ENCODE assay signal across 9 cellular contexts in genomic region chr19:40280608-40281221, GRCh38. TPM values are rescaled to one million over a fixed set of nuclear protein-coding genes. Genes with fewer than 3 reads are reported as not detected.
DNase-seq lines count a peak whose midpoint lies in the region; ATAC-seq, FAIRE-seq and TF ChIP-seq lines count a peak whose summit lies in the region.
"Had no signal": no experiment of that assay in that cellular context is flagged by ENCODE, and none has a peak within 500 bp of the region (broad histone marks: within the 10 kb centered on the region; RNA-seq: fewer than 3 reads in every experiment).

No MANE protein-coding gene starts in this region.

- peak; percentile 80 for ATAC-seq in left colon
- ATAC-seq in stimulated activated naive B cell treated with anti-CD40 and anti-IgM and Interleukin-4, amounts not matched to agents 10 μg/mL and 1 μg/mL and 100 μg/mL, for 72 hours (replicated peaks): no peak
- ATAC-seq: HCT116 had no signal

- peaks cover 65 to 90% of the 10 kb centered on the region in 2 donors for H3K4me1 Mint-ChIP-seq in stimulated activated naive B cell treated with anti-CD40 and anti-IgM and Interleukin-4, amounts not matched to agents 10 μg/mL and 1 μg/mL and 100 μg/mL, for 72 hours

- TF ChIP-seq EP300 in Ishikawa (IDR thresholded peaks at IDR 0.05; ENCODE audit: borderline replicate concordance): no peak

- no peaks in the 10 kb centered on the region for H3K9me3 Mint-ChIP-seq in stimulated activated naive B cell treated with anti-CD40 and anti-IgM and Interleukin-4, amounts not matched to agents 10 μg/mL and 1 μg/mL and 100 μg/mL, for 72 hours

- TF ChIP-seq RAD21 in Ishikawa (IDR thresholded peaks at IDR 0.05; ENCODE audit: low read depth): no peak

- H3K27ac ChIP-seq in angular gyrus (ENCODE audit: low read depth, low read length): peak overlapping the region; percentile 70

- intact Hi-C loops in left colon (cut with DNase I, micrococcal nuclease): no loop called here

- peak overlapping the region; percentile 95 for H3K27ac Mint-ChIP-seq in stimulated activated naive B cell treated with anti-CD40 and anti-IgM and Interleukin-4, amounts not matched to agents 10 μg/mL and 1 μg/mL and 100 μg/mL, for 72 hours

- peak; percentile 78 to 94 for DNase-seq in left colon
- DNase-seq in stimulated activated naive B cell treated with anti-CD40 and anti-IgM and Interleukin-4, amounts not matched to agents 10 μg/mL and 1 μg/mL and 100 μg/mL, for 72 hours: no peak
- no peak for DNase-seq in hippocampal formation (lab: John Stamatoyannopoulos, UW)
- DNase-seq in frontal cortex (ENCODE audit: low spot score in 2 of 2): no peak
- DNase-seq in GM19239 (ENCODE audit: insufficient read length, low spot score): no peak
- DNase-seq in NCI-H748 (lab: John Stamatoyannopoulos, UW; ENCODE audit: unreplicated experiment): no peak

- H3K4me3 Mint-ChIP-seq in stimulated activated naive B cell treated with anti-CD40 and anti-IgM and Interleukin-4, amounts not matched to agents 10 μg/mL and 1 μg/mL and 100 μg/mL, for 72 hours: peak overlapping the region; percentile 55 to 68

- H3K36me3 Mint-ChIP-seq in stimulated activated naive B cell treated with anti-CD40 and anti-IgM and Interleukin-4, amounts not matched to agents 10 μg/mL and 1 μg/mL and 100 μg/mL, for 72 hours: peaks cover 4 to 30% of the 10 kb centered on the region in 2 donors

- no peaks in the 10 kb centered on the region for H3K27me3 Mint-ChIP-seq in stimulated activated naive B cell treated with anti-CD40 and anti-IgM and Interleukin-4, amounts not matched to agents 10 μg/mL and 1 μg/mL and 100 μg/mL, for 72 hours

- no peak for FAIRE-seq in frontal cortex (lab: Jason Lieb, UNC)
- no peak for FAIRE-seq in GM19239 (lab: Jason Lieb, UNC)

TF ChIP-seq in Ishikawa, 13 proteins besides CTCF, POLR2A, EP300 and RAD21:
- TF ChIP-seq CREB1 (IDR thresholded peaks at IDR 0.05; ENCODE audit: low read depth) (no peak), USF1 (IDR thresholded peaks at IDR 0.05) (peak; percentile 12; the same call in 1 of the 2 replicates)

RNA-seq across cellular contexts. Expression of gene AKT2, which starts 4.4 kb away (rescaled TPM):
- total RNA-seq in left colon (10 to 100 TPM; 91.7 to 97.3 TPM), frontal cortex (34.6 TPM)

RNA-seq across cellular contexts. Expression of gene CCNP, which starts 54.2 kb away (rescaled TPM):
- total RNA-seq in left colon (under 1 TPM in 1 of 2 donors, not detected in 1; 0.24 TPM), frontal cortex (0.41 TPM)

Comparison
In these comparisons a context has a peak if more than half of its experiments do, and no peak if none do; other contexts are left out.
1. DNase-seq: peak in left colon (2 of 2); none in stimulated activated naive B cell treated with anti-CD40 and anti-IgM and Interleukin-4, amounts not matched to agents 10 μg/mL and 1 μg/mL and 100 μg/mL, for 72 hours (single experiment), hippocampal formation (0 of 2), frontal cortex (0 of 2), GM19239 (single experiment) and NCI-H748 (single experiment).